ENCODE assay signal across 24 cellular contexts in genomic region chr5:94888674-94889073, GRCh38.
"Had no signal": no experiment of that assay in that cellular context is flagged by ENCODE, and none has a peak within 500 bp of the region (broad histone marks: within the 10 kb centered on the region; RNA-seq: fewer than 3 reads in every experiment).

No MANE protein-coding gene starts in this region.

- FAIRE-seq: frontal cortex, kidney, pancreas had no signal

- H3K4me1 ChIP-seq: colonic mucosa, esophagus muscularis mucosa, pancreas, testis, tibial artery had no signal

- H3K36me3 Mint-ChIP-seq: memory B cell; natural killer cell; stimulated activated memory B cell treated with anti-CD40 and anti-IgM and Interleukin-4, amounts not matched to agents 10 μg/mL and 1 μg/mL and 100 μg/mL, for 72 hours; type B pancreatic cell had no signal

- H3K9me3 ChIP-seq: colonic mucosa, esophagus muscularis mucosa, neutrophil, pancreas, testis, tibial artery had no signal

- ATAC-seq: left lobe of liver; natural killer cell; pancreas; sciatic nerve; stimulated activated memory B cell treated with anti-CD40 and anti-IgM and Interleukin-4, amounts not matched to agents 10 μg/mL and 1 μg/mL and 100 μg/mL, for 72 hours; stimulated activated naive CD8-positive, alpha-beta T cell treated with anti-CD3 and anti-CD28 coated beads, Interleukin-15, Interleukin-2, amounts not matched to agents 100 U/mL and 50 U/mL, for 24 hours had no signal

- H3K4me3 Mint-ChIP-seq: dendritic cell treated with granulocyte-macrophage colony-stimulating factor and Interleukin-4, amounts not matched to agents 40 ng/mL and 50 ng/mL, for 4 days; endodermal cell; memory B cell; natural killer cell; neural crest cell; stimulated activated memory B cell treated with anti-CD40 and anti-IgM and Interleukin-4, amounts not matched to agents 10 μg/mL and 1 μg/mL and 100 μg/mL, for 72 hours; type B pancreatic cell had no signal

- H3K4me1 Mint-ChIP-seq: memory B cell; natural killer cell; stimulated activated memory B cell treated with anti-CD40 and anti-IgM and Interleukin-4, amounts not matched to agents 10 μg/mL and 1 μg/mL and 100 μg/mL, for 72 hours had no signal

- H3K9me3 Mint-ChIP-seq: dendritic cell treated with granulocyte-macrophage colony-stimulating factor and Interleukin-4, amounts not matched to agents 40 ng/mL and 50 ng/mL, for 4 days; endodermal cell; memory B cell; natural killer cell; neural crest cell; stimulated activated memory B cell treated with anti-CD40 and anti-IgM and Interleukin-4, amounts not matched to agents 10 μg/mL and 1 μg/mL and 100 μg/mL, for 72 hours; type B pancreatic cell had no signal

- H3K4me2 ChIP-seq: smooth muscle cell had no signal

- H3K4me3 ChIP-seq: colonic mucosa, esophagus muscularis mucosa, lung, pancreas, smooth muscle cell, testis, tibial artery had no signal

- H3K27ac ChIP-seq: colonic mucosa, esophagus muscularis mucosa, neutrophil, pancreas, testis, tibial artery had no signal

- H3K27ac Mint-ChIP-seq: dendritic cell treated with granulocyte-macrophage colony-stimulating factor and Interleukin-4, amounts not matched to agents 40 ng/mL and 50 ng/mL, for 4 days; endodermal cell; memory B cell; natural killer cell; stimulated activated memory B cell treated with anti-CD40 and anti-IgM and Interleukin-4, amounts not matched to agents 10 μg/mL and 1 μg/mL and 100 μg/mL, for 72 hours; type B pancreatic cell had no signal

- H3K27me3 Mint-ChIP-seq: dendritic cell treated with granulocyte-macrophage colony-stimulating factor and Interleukin-4, amounts not matched to agents 40 ng/mL and 50 ng/mL, for 4 days; memory B cell; stimulated activated memory B cell treated with anti-CD40 and anti-IgM and Interleukin-4, amounts not matched to agents 10 μg/mL and 1 μg/mL and 100 μg/mL, for 72 hours; type B pancreatic cell had no signal

- H3K36me3 ChIP-seq: colonic mucosa, esophagus muscularis mucosa, pancreas, tibial artery had no signal

- H3K27me3 ChIP-seq: colonic mucosa, esophagus muscularis mucosa, neutrophil, pancreas, testis, tibial artery had no signal

- DNase-seq: colonic mucosa; effector CD8-positive, alpha-beta T cell; endodermal cell; head of caudate nucleus; kidney; natural killer cell; pancreas; stimulated activated CD4-positive, alpha-beta T cell treated with anti-CD3 and anti-CD28 coated beads, Interleukin-4, amount 100 ng/mL, for 4 hours; stimulated activated naive CD8-positive, alpha-beta T cell treated with anti-CD3 and anti-CD28 coated beads, Interleukin-15, Interleukin-2, amounts not matched to agents 100 U/mL and 50 U/mL, for 24 hours; substantia nigra; testis; tibial artery had no signal
